Comparison of ENCODE assay signal across 8 cellular contexts in the genomic region with DNA sequence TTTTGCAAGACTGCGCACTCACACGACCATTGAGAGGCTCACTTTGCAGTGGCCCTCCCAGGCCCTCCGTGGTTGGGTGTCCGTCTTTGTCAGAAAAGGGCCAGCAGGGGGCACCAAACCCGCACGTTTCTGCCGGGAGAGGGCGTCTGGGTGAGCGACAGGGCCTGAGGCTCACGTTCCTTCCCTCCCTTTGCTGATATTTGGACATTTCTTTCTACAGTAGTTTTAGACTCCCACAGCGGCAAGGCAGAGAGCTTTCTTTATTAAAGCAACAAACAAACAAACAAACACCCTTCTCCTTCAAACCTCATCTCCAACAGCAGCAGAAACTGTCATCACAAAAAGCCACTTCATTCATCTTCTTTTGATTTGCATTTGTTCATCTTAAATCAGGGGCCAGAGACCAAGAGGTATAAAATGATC.
DNase-seq lines count a peak whose midpoint lies in the region; ATAC-seq, FAIRE-seq and TF ChIP-seq lines count a peak whose summit lies in the region.

No MANE protein-coding gene starts in this region.

- intact Hi-C loops in pancreas (cut with DNase I) (loop anchor here (5.0 to 10.0 kb wide), 6 partner anchors 129 to 409 kb away; no protein-coding TSS in a partner anchor), upper lobe of right lung (cut with DNase I) (loop anchor here (5.0 kb wide), 1 partner anchor 339 kb away; no protein-coding TSS in a partner anchor)

- H3K27me3 ChIP-seq in foreskin keratinocyte (no peaks in the 10 kb centered on the region), pancreas (no peaks in the 10 kb centered on the region), upper lobe of right lung (no peaks in the 10 kb centered on the region)

- H3K27ac ChIP-seq in foreskin keratinocyte (no peak overlapping the region), pancreas (no peak overlapping the region), upper lobe of right lung (no peak overlapping the region)

- TF ChIP-seq POLR2A in H54 (IDR thresholded peaks at IDR 0.05; ENCODE audit: low read depth, low read length): 0 out of 2 replicates have a peak, but pooled peaks have one; percentile 1

- H3K9me3 ChIP-seq in pancreas (no peaks in the 10 kb centered on the region), upper lobe of right lung (no peaks in the 10 kb centered on the region)

- TF ChIP-seq CTCF in foreskin keratinocyte (conservative IDR thresholded peaks at IDR 0.05) (peak; percentile 95), pancreas (IDR thresholded peaks at IDR 0.05) (peak; percentile 82 to 91 (median 84)), upper lobe of right lung (IDR thresholded peaks at IDR 0.05) (peak; percentile 92)

- FAIRE-seq in H54 (lab: Jason Lieb, UNC) (peak; percentile 53), pancreas (lab: Jason Lieb, UNC) (no peak)

- H3K36me3 ChIP-seq in pancreas (no peaks in the 10 kb centered on the region), upper lobe of right lung (no peaks in the 10 kb centered on the region)

- DNase-seq in GDM1 (lab: John Stamatoyannopoulos, UW) (peak; percentile 57), H54 (ENCODE audit: insufficient read length, low spot score) (peak; percentile 86), LoVo (ENCODE audit: low spot score) (peak; percentile 73), SHP77 treated with DMSO at 0.1 percent for 48 hours (lab: John Stamatoyannopoulos, UW) (peak; percentile 21), foreskin keratinocyte (peak in 1 of 2 donors; percentile 50), pancreas (peak; percentile 73 to 96 (median 86)), upper lobe of right lung (peak; percentile 92)
- peak; percentile 77 for DNase-seq in activated T-helper 9 cell treated with anti-CD3 and anti-CD28 coated beads, Interleukin-2, amount 50 U/mL, for 16 hours (ENCODE audit: low read depth)

- H3K4me1 ChIP-seq in foreskin keratinocyte: peaks cover 8% of the 10 kb centered on the region
- no peaks in the 10 kb centered on the region for H3K4me1 ChIP-seq in pancreas
- no peaks in the 10 kb centered on the region for H3K4me1 ChIP-seq in upper lobe of right lung

- ATAC-seq in foreskin keratinocyte (peak; percentile 89), pancreas (peak; percentile 89 to 98 (median 97)), upper lobe of right lung (peak; percentile 97)

- H3K4me3 ChIP-seq in pancreas (no peak overlapping the region), upper lobe of right lung (no peak overlapping the region)

- WGBS in pancreas, 2 donors: 3% methylated on average over 11 of the region's 11 CpGs
